In the genomic region with DNA sequence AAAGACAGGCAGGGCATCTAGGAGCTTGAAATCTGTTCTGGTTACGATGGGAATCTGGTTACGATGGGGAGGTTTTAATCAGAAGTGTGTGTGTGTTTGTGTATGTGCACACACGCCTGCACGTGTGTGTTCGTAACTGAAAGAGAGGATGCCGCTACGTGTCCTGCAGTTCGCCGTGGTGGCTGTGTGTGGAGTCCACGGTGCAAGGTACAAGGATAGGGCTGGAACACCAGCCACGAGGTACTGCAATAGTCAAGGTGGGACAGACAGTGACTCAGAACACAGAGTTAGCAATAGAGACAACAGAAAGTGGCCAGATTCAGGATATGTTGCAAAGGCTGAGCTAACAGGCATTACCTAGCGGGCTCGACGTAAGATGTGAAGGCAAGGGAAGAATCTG, we compare ENCODE assay signal across 26 cellular contexts.
"Had no signal": no experiment of that assay in that cellular context is flagged by ENCODE, and none has a peak within 500 bp of the region (broad histone marks: within the 10 kb centered on the region; RNA-seq: fewer than 3 reads in every experiment).

No MANE protein-coding gene starts in this region.

- DNase-seq: occipital lobe; ovary; right cardiac atrium; right lobe of liver; sigmoid colon; small intestine; stimulated activated CD4-positive, alpha-beta T cell treated with anti-CD3 and anti-CD28 coated beads, Interleukin-15, amount 100 ng/mL, for 24 hours; stimulated activated CD4-positive, alpha-beta T cell treated with anti-CD3 and anti-CD28 coated beads, Interleukin-2, amount 100 ng/mL, for 24 hours; stimulated activated CD4-positive, alpha-beta T cell treated with anti-CD3 and anti-CD28 coated beads, Interleukin-2, amount 100 ng/mL, for 48 hours; stimulated activated CD4-positive, alpha-beta T cell treated with anti-CD3 and anti-CD28 coated beads, Interleukin-4, amount 100 ng/mL, for 24 hours; stimulated activated naive B cell treated with anti-CD40 and anti-IgM and Interleukin-4, amounts not matched to agents 10 μg/mL and 1 μg/mL and 100 μg/mL, for 72 hours; stimulated activated naive CD4-positive, alpha-beta T cell treated with Interleukin-2 at 50 U/mL for 16 hours; stomach; thyroid gland; trophoblast cell; upper lobe of left lung had no signal

- H3K4me1 ChIP-seq: neural progenitor cell, parathyroid adenoma, psoas muscle, right lobe of liver, sigmoid colon, stomach, thyroid gland, tibial nerve, upper lobe of left lung, vagina had no signal

- H3K27me3 Mint-ChIP-seq: stimulated activated naive B cell treated with anti-CD40 and anti-IgM and Interleukin-4, amounts not matched to agents 10 μg/mL and 1 μg/mL and 100 μg/mL, for 72 hours; stimulated activated naive CD8-positive, alpha-beta T cell treated with anti-CD3 and anti-CD28 coated beads, Interleukin-15, Interleukin-2, amounts not matched to agents 100 ng/mL and 50 ng/mL, for 24 hours had no signal

- H3K36me3 Mint-ChIP-seq: neural progenitor cell; stimulated activated naive B cell treated with anti-CD40 and anti-IgM and Interleukin-4, amounts not matched to agents 10 μg/mL and 1 μg/mL and 100 μg/mL, for 72 hours had no signal

- H3K36me3 ChIP-seq: neural progenitor cell, ovary, right lobe of liver, upper lobe of left lung had no signal

- H3K4me3 ChIP-seq: neural progenitor cell, ovary, psoas muscle, right lobe of liver, sigmoid colon, stomach, thoracic aorta, thyroid gland, tibial nerve, upper lobe of left lung, vagina had no signal

- H3K4me1 Mint-ChIP-seq: nephron; neural progenitor cell; stimulated activated effector memory CD8-positive, alpha-beta T cell treated with anti-CD3 and anti-CD28 coated beads, Interleukin-12 subunit alpha, Interleukin-12 subunit beta, amount 100 ng/mL, for 72 hours had no signal

- H3K27me3 ChIP-seq: neural progenitor cell, ovary, right lobe of liver, sigmoid colon, stomach, thyroid gland, tibial nerve, upper lobe of left lung, vagina had no signal

- H3K4me3 Mint-ChIP-seq: nephron; neural progenitor cell; stimulated activated effector memory CD8-positive, alpha-beta T cell treated with anti-CD3 and anti-CD28 coated beads, Interleukin-12 subunit alpha, Interleukin-12 subunit beta, amount 100 ng/mL, for 72 hours; stimulated activated naive B cell treated with anti-CD40 and anti-IgM and Interleukin-4, amounts not matched to agents 10 μg/mL and 1 μg/mL and 100 μg/mL, for 72 hours; stimulated activated naive CD8-positive, alpha-beta T cell treated with anti-CD3 and anti-CD28 coated beads, Interleukin-15, Interleukin-2, amounts not matched to agents 100 ng/mL and 50 ng/mL, for 24 hours had no signal

- H3K27ac Mint-ChIP-seq: nephron; neural progenitor cell; progenitor cell of endocrine pancreas; stimulated activated effector memory CD8-positive, alpha-beta T cell treated with anti-CD3 and anti-CD28 coated beads, Interleukin-12 subunit alpha, Interleukin-12 subunit beta, amount 100 ng/mL, for 72 hours; stimulated activated naive B cell treated with anti-CD40 and anti-IgM and Interleukin-4, amounts not matched to agents 10 μg/mL and 1 μg/mL and 100 μg/mL, for 72 hours; stimulated activated naive CD8-positive, alpha-beta T cell treated with anti-CD3 and anti-CD28 coated beads, Interleukin-15, Interleukin-2, amounts not matched to agents 100 ng/mL and 50 ng/mL, for 24 hours had no signal

- ATAC-seq: psoas muscle; right cardiac atrium; right lobe of liver; stimulated activated effector memory CD8-positive, alpha-beta T cell treated with anti-CD3 and anti-CD28 coated beads, Interleukin-12 subunit alpha, Interleukin-12 subunit beta, amount 100 ng/mL, for 72 hours; stimulated activated naive B cell treated with anti-CD40 and anti-IgM and Interleukin-4, amounts not matched to agents 10 μg/mL and 1 μg/mL and 100 μg/mL, for 72 hours had no signal

- H3K27ac ChIP-seq: neural progenitor cell, ovary, parathyroid adenoma, psoas muscle, right lobe of liver, sigmoid colon, stomach, thoracic aorta, thyroid gland, tibial nerve, upper lobe of left lung, vagina had no signal

- H3K9me3 ChIP-seq: ovary, psoas muscle, right lobe of liver, sigmoid colon, stomach, thoracic aorta, thyroid gland, tibial nerve, upper lobe of left lung, vagina had no signal

- H3K9me3 Mint-ChIP-seq: nephron; neural progenitor cell; stimulated activated effector memory CD8-positive, alpha-beta T cell treated with anti-CD3 and anti-CD28 coated beads, Interleukin-12 subunit alpha, Interleukin-12 subunit beta, amount 100 ng/mL, for 72 hours; stimulated activated naive B cell treated with anti-CD40 and anti-IgM and Interleukin-4, amounts not matched to agents 10 μg/mL and 1 μg/mL and 100 μg/mL, for 72 hours; stimulated activated naive CD8-positive, alpha-beta T cell treated with anti-CD3 and anti-CD28 coated beads, Interleukin-15, Interleukin-2, amounts not matched to agents 100 ng/mL and 50 ng/mL, for 24 hours had no signal
